In genomic region chr3:112858410-112859069, GRCh38 we compare ENCODE assay signal across 9 cellular contexts. TPM values are rescaled to one million over a fixed set of nuclear protein-coding genes. Genes with fewer than 3 reads are reported as not detected.
DNase-seq lines count a peak whose midpoint lies in the region; ATAC-seq and FAIRE-seq lines count a peak whose summit lies in the region.
"Had no signal": no experiment of that assay in that cellular context is flagged by ENCODE, and none has a peak within 500 bp of the region (broad histone marks: within the 10 kb centered on the region; RNA-seq: fewer than 3 reads in every experiment).

No MANE protein-coding gene starts in this region.

- H3K4me3 Mint-ChIP-seq in activated T-cell treated with anti-CD3 and anti-CD28 coated beads, Interleukin-2, amount 50 U/mL, for 24 hours, result peak overlapping the region; percentile 41
- H3K4me3 Mint-ChIP-seq in activated naive CD8-positive, alpha-beta T cell, result peak overlapping the region; percentile 40

- DNase-seq in activated T-cell treated with anti-CD3 and anti-CD28 coated beads, Interleukin-2, amount 50 U/mL, for 24 hours, result no peak
- no peak for DNase-seq in activated T-cell treated with anti-CD3 and anti-CD28 coated beads, Interleukin-2, amount 50 U/mL, for 1 hour
- DNase-seq in MV-4-11 (lab: John Stamatoyannopoulos, UW), result peak; percentile 95
- DNase-seq in small intestine, result peak; percentile 11
- no peak for DNase-seq in NCI-H774 (lab: John Stamatoyannopoulos, UW)
- no peak for DNase-seq in aorta

- peaks cover 29% of the 10 kb centered on the region for H3K4me1 Mint-ChIP-seq in activated T-cell treated with anti-CD3 and anti-CD28 coated beads, Interleukin-2, amount 50 U/mL, for 24 hours (ENCODE audit: low read depth)
- peaks cover 24% of the 10 kb centered on the region for H3K4me1 Mint-ChIP-seq in activated naive CD8-positive, alpha-beta T cell (ENCODE audit: low read depth)

- H3K4me1 ChIP-seq in small intestine (ENCODE audit: control insufficient read depth in 2 of 2, insufficient read depth in 1 of 2, low read depth in 1 of 2, low read length in 1 of 2) (no peaks in the 10 kb centered on the region), aorta (ENCODE audit: control insufficient read depth in 1 of 2, insufficient read depth in 2 of 2, low read length in 2 of 2) (no peaks in the 10 kb centered on the region)

- intact Hi-C loops in aorta (cut with DNase I), result no loop called here

- H3K27ac ChIP-seq in small intestine (ENCODE audit: low read depth in 1 of 2, low read length in 1 of 2) (peak overlapping the region in 1 of 2 donors; percentile 28), aorta (ENCODE audit: low read depth in 1 of 2, low read length in 2 of 2) (no peak overlapping the region)

- H3K36me3 ChIP-seq in small intestine (ENCODE audit: control insufficient read depth in 2 of 2, insufficient read depth in 2 of 2, low read length in 2 of 2) (peaks cover 0 to 2% of the 10 kb centered on the region in 2 donors), aorta (ENCODE audit: control insufficient read depth in 1 of 2, insufficient read depth in 2 of 2, low read length in 1 of 2) (no peaks in the 10 kb centered on the region)

- no peak for FAIRE-seq in small intestine (lab: Jason Lieb, UNC)
- FAIRE-seq: islet of Langerhans had no signal

- peak overlapping the region; percentile 72 for H3K27ac Mint-ChIP-seq in activated T-cell treated with anti-CD3 and anti-CD28 coated beads, Interleukin-2, amount 50 U/mL, for 24 hours
- H3K27ac Mint-ChIP-seq in activated naive CD8-positive, alpha-beta T cell, result peak overlapping the region; percentile 85

- WGBS in small intestine, 3 donors, result 48 to 62% (median 52%) methylated on average over 2 of the region's 2 CpGs
- 69 to 80% methylated on average over 2 of the region's 2 CpGs for WGBS in aorta, 2 donors

- H3K4me3 ChIP-seq in small intestine (ENCODE audit: low read depth in 1 of 2, low read length in 2 of 2) (no peak overlapping the region), aorta (ENCODE audit: low read length in 2 of 2) (no peak overlapping the region)

- H3K27me3 ChIP-seq in small intestine (ENCODE audit: control insufficient read depth in 2 of 2, insufficient read depth in 2 of 2, low read length in 2 of 2) (no peaks in the 10 kb centered on the region), aorta (ENCODE audit: control insufficient read depth in 1 of 2, insufficient read depth in 2 of 2, low read length in 1 of 2) (no peaks in the 10 kb centered on the region)

- H3K9me3 ChIP-seq in small intestine (ENCODE audit: control insufficient read depth, low read depth) (no peaks in the 10 kb centered on the region), aorta (ENCODE audit: control insufficient read depth, low read length) (peaks cover 3% of the 10 kb centered on the region)

- no peaks in the 10 kb centered on the region for H3K36me3 Mint-ChIP-seq in activated T-cell treated with anti-CD3 and anti-CD28 coated beads, Interleukin-2, amount 50 U/mL, for 24 hours (ENCODE audit: low read depth)
- peaks cover 4% of the 10 kb centered on the region for H3K36me3 Mint-ChIP-seq in activated naive CD8-positive, alpha-beta T cell

- H3K9me3 Mint-ChIP-seq in activated T-cell treated with anti-CD3 and anti-CD28 coated beads, Interleukin-2, amount 50 U/mL, for 24 hours, result peaks cover 14% of the 10 kb centered on the region
- peaks cover 6% of the 10 kb centered on the region for H3K9me3 Mint-ChIP-seq in activated naive CD8-positive, alpha-beta T cell (ENCODE audit: low read depth)

- no peaks in the 10 kb centered on the region for H3K27me3 Mint-ChIP-seq in activated T-cell treated with anti-CD3 and anti-CD28 coated beads, Interleukin-2, amount 50 U/mL, for 24 hours
- H3K27me3 Mint-ChIP-seq in activated naive CD8-positive, alpha-beta T cell, result no peaks in the 10 kb centered on the region

- ATAC-seq in GM18861 (IDR thresholded peaks at IDR 0.05; ENCODE audit: unreplicated experiment), result no peak
- no peak for ATAC-seq in aorta (ENCODE audit: low FRiP score)

RNA-seq across cellular contexts. Expression of gene CD200R1L, which starts 11.9 kb away (rescaled TPM):
- polyA plus RNA-seq in small intestine, result not detected
- not detected for total RNA-seq in aorta
- polyA plus RNA-seq in aorta, result not detected

Comparison
In these comparisons a context has a peak if more than half of its experiments do, and no peak if none do; other contexts are left out.
1. DNase-seq: peak in MV-4-11 (single experiment) and small intestine (single experiment); none in activated T-cell treated with anti-CD3 and anti-CD28 coated beads, Interleukin-2, amount 50 U/mL, for 24 hours (single experiment), activated T-cell treated with anti-CD3 and anti-CD28 coated beads, Interleukin-2, amount 50 U/mL, for 1 hour (single experiment), NCI-H774 (single experiment) and aorta (0 of 2).